Comparison of ENCODE assay signal across 9 cellular contexts in the genomic region with DNA sequence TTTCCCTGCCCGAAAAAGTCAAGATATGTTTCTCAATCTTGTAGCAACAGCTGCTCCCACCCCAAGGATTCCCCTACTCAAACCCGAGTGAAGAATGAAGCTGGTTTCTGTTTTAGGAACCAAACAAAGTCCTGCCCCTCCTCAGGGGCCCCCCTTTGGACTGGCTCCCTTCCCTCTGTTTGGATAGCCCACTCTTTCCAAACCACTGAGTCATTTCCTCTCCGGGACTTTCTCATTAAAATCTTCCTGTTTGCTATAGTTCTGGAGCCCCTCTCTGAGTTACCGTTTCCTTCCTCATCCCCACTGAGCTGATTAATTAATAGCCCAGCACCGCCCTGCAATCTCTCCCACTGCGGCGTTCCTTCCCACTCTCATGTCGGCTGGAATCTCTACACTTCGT.
A peak's percentile ranks its signal among the peaks of the same experiment; 100 is the strongest.
DNase-seq lines count a peak whose midpoint lies in the region; ATAC-seq and TF ChIP-seq lines count a peak whose summit lies in the region.
"Had no signal": no experiment of that assay in that cellular context is flagged by ENCODE, and none has a peak within 500 bp of the region (broad histone marks: within the 10 kb centered on the region; RNA-seq: fewer than 3 reads in every experiment).

No MANE protein-coding gene starts in this region.

- peak overlapping the region; percentile 32 to 35 for H3K4me3 ChIP-seq in foreskin fibroblast (ENCODE audit: low read depth in 1 of 2, low read length in 2 of 2)

- H3K4me1 Mint-ChIP-seq in T-cell, result peaks cover 12 to 14% (median 12%) of the 10 kb centered on the region in 3 donors

- H3K9me3 Mint-ChIP-seq in T-cell, result no peaks in the 10 kb centered on the region

- TF ChIP-seq CTCF in foreskin fibroblast (IDR thresholded peaks at IDR 0.05; ENCODE audit: low read depth, low read length), result no peak

- peaks cover 38% of the 10 kb centered on the region in 2 donors for H3K27me3 Mint-ChIP-seq in T-cell

- H3K27ac Mint-ChIP-seq in T-cell, result peak overlapping the region in 1 of 2 donors; percentile 9

- peak overlapping the region; percentile 39 to 49 (median 48) for H3K4me3 Mint-ChIP-seq in T-cell

- no peaks in the 10 kb centered on the region for H3K36me3 Mint-ChIP-seq in T-cell

- POLR2A ChIA-PET in T-cell (lab: Charles Lee), result no interaction called here

- DNase-seq in DMS53 (lab: John Stamatoyannopoulos, UW) (peak; percentile 53), T-cell (no peak), foreskin fibroblast (peak in 1 of 2 donors; percentile 22), renal cortical epithelial cell (ENCODE audit: low read depth) (peak; percentile 82), nucleus accumbens (lab: John Stamatoyannopoulos, UW) (no peak), GOT3 (lab: John Stamatoyannopoulos, UW) (no peak), NCI-H2196 treated with DMSO at 0.1 percent for 48 hours (lab: John Stamatoyannopoulos, UW; ENCODE audit: unreplicated experiment) (no peak)
- DNase-seq: NCI-H2081 had no signal

- CTCF ChIA-PET in T-cell (lab: Charles Lee), result no interaction called here

- no peak for ATAC-seq in T-cell (replicated peaks in 1 of 4)
- no peak for ATAC-seq in HG02840 (IDR thresholded peaks at IDR 0.05; ENCODE audit: low FRiP score, unreplicated experiment)

Comparison
In these comparisons a context has a peak if more than half of its experiments do, and no peak if none do; other contexts are left out.
1. DNase-seq: peak in DMS53 (single experiment) and renal cortical epithelial cell (single experiment); none in T-cell (0 of 34), nucleus accumbens (0 of 56), GOT3 (single experiment) and NCI-H2196 treated with DMSO at 0.1 percent for 48 hours (single experiment).